8 cellular contexts compared by ENCODE assay signal in genomic region chr11:61899146-61899841, GRCh38.
A peak's percentile ranks its signal among the peaks of the same experiment; 100 is the strongest.
DNase-seq lines count a peak whose midpoint lies in the region; ATAC-seq lines count a peak whose summit lies in the region.

No MANE protein-coding gene starts in this region.

- H3K9me3 Mint-ChIP-seq in central memory CD8-positive, alpha-beta T cell: no peaks in the 10 kb centered on the region

- peak; percentile 64 to 74 for DNase-seq in NCI-H2081 (lab: John Stamatoyannopoulos, UW)
- no peak for DNase-seq in NCI-H2081 treated with DMSO at 0.1 percent for 48 hours (lab: John Stamatoyannopoulos, UW)
- DNase-seq in NCI-H510A treated with DMSO at 0.1 percent for 48 hours (lab: John Stamatoyannopoulos, UW): peak; percentile 51
- DNase-seq in activated CD4-positive, alpha-beta T cell treated with anti-CD3 and anti-CD28 coated beads for 24 hours (ENCODE audit: low read depth in 2 of 2): peak; percentile 92
- DNase-seq in central memory CD8-positive, alpha-beta T cell (ENCODE audit: low spot score in 2 of 2): peak; percentile 92 to 99
- DNase-seq in left kidney (ENCODE audit: low read depth, low spot score): peak; percentile 87
- DNase-seq in stimulated activated CD4-positive, alpha-beta T cell treated with anti-CD3 and anti-CD28 coated beads, Interleukin-4, amount 100 ng/mL, for 4 hours: peak; percentile 82 to 92

- peak overlapping the region; percentile 54 for H3K27ac Mint-ChIP-seq in central memory CD8-positive, alpha-beta T cell (ENCODE audit: low read depth)

- H3K27me3 Mint-ChIP-seq in central memory CD8-positive, alpha-beta T cell: no peaks in the 10 kb centered on the region

- H3K4me1 Mint-ChIP-seq in central memory CD8-positive, alpha-beta T cell: peaks cover 7% of the 10 kb centered on the region

- H3K4me3 Mint-ChIP-seq in central memory CD8-positive, alpha-beta T cell: no peak overlapping the region

- ATAC-seq in HG03342 (IDR thresholded peaks at IDR 0.05; ENCODE audit: unreplicated experiment): peak; percentile 73
- peak; percentile 93 for ATAC-seq in central memory CD8-positive, alpha-beta T cell (replicated peaks; ENCODE audit: extremely low read depth, poor library complexity, severe bottlenecking)

- peaks cover 9% of the 10 kb centered on the region for H3K36me3 Mint-ChIP-seq in central memory CD8-positive, alpha-beta T cell (ENCODE audit: insufficient read depth)
